In genomic region chr2:43609304-43609883, GRCh38 we compare ENCODE assay signal across 8 cellular contexts. TPM values are rescaled to one million over a fixed set of nuclear protein-coding genes. Genes with fewer than 3 reads are reported as not detected.
DNase-seq lines count a peak whose midpoint lies in the region; ATAC-seq and TF ChIP-seq lines count a peak whose summit lies in the region.

No MANE protein-coding gene starts in this region.

- no CpG with 5 or more reads among the region's 4 CpGs for WGBS in mesendoderm (ENCODE audit: extremely low coverage, insufficient coverage, low lambda C conversion rate)

- DNase-seq in BE2C (peak; percentile 51), MV-4-11 (lab: John Stamatoyannopoulos, UW) (peak; percentile 15), T-helper 9 cell (peak; percentile 4), endothelial cell (ENCODE audit: low spot score) (peak; percentile 57), mesendoderm (peak; percentile 75), T1000 (lab: John Stamatoyannopoulos, UW) (no peak)

- no peak overlapping the region for H2BK120ac ChIP-seq in mesendoderm (ENCODE audit: low read depth, low read length)

- no peaks in the 10 kb centered on the region for H3K9me3 ChIP-seq in BE2C

- H3K4me1 ChIP-seq in BE2C (no peaks in the 10 kb centered on the region), mesendoderm (ENCODE audit: control insufficient read depth, low read depth, low read length) (no peaks in the 10 kb centered on the region)

- no peak overlapping the region for H2BK5ac ChIP-seq in mesendoderm (ENCODE audit: low read length)

- no peak overlapping the region for H2BK15ac ChIP-seq in mesendoderm (replicated peaks; ENCODE audit: low read depth)

- TF ChIP-seq CTCF in BE2C (IDR thresholded peaks at IDR 0.05; ENCODE audit: low read depth, low read length), result peak; percentile 83
- peak; percentile 65; the same call in 1 of the 2 replicates for TF ChIP-seq CTCF in GM12875 (IDR thresholded peaks at IDR 0.05; ENCODE audit: borderline replicate concordance, insufficient read depth, low read depth, low read length)
- TF ChIP-seq CTCF in endothelial cell (IDR thresholded peaks at IDR 0.05; ENCODE audit: unreplicated experiment), result peak; percentile 77

- no peak overlapping the region for H3K4me3 Mint-ChIP-seq in endothelial cell (ENCODE audit: unreplicated experiment)

- H3K27me3 Mint-ChIP-seq in endothelial cell (ENCODE audit: unreplicated experiment), result no peaks in the 10 kb centered on the region

- H3K4me3 ChIP-seq in BE2C (ENCODE audit: low read depth, low read length) (no peak overlapping the region), GM12875 (ENCODE audit: low read depth, low read length) (no peak overlapping the region), mesendoderm (ENCODE audit: low read length) (no peak overlapping the region)

- H4K8ac ChIP-seq in mesendoderm (ENCODE audit: low read depth, low read length), result no peak overlapping the region

- no peaks in the 10 kb centered on the region for H3K79me2 ChIP-seq in mesendoderm (ENCODE audit: control insufficient read depth, insufficient read depth, low read length)

- H3K23ac ChIP-seq in mesendoderm (ENCODE audit: low read length), result no peak overlapping the region

- H3K27ac ChIP-seq in mesendoderm (ENCODE audit: low read depth, low read length), result no peak overlapping the region

- no peak overlapping the region for H3K4me2 ChIP-seq in mesendoderm (ENCODE audit: low read length)

- no peak overlapping the region for H3K56ac ChIP-seq in mesendoderm (ENCODE audit: low read length)

- no peak overlapping the region for H2AK5ac ChIP-seq in mesendoderm (ENCODE audit: low read length)

- H3K9ac ChIP-seq in mesendoderm (ENCODE audit: low read length), result no peak overlapping the region

- H3K36me3 Mint-ChIP-seq in endothelial cell (ENCODE audit: low read depth, unreplicated experiment), result no peaks in the 10 kb centered on the region

- no peaks in the 10 kb centered on the region for H3K27me3 ChIP-seq in BE2C
- no peaks in the 10 kb centered on the region for H3K27me3 ChIP-seq in mesendoderm (ENCODE audit: insufficient read depth, low read length, poor library complexity)

- H3K79me1 ChIP-seq in mesendoderm (ENCODE audit: low read length), result no peaks in the 10 kb centered on the region

- no peak overlapping the region for H3K4ac ChIP-seq in mesendoderm (ENCODE audit: low read depth, low read length)

- ATAC-seq in HG02884 (IDR thresholded peaks at IDR 0.05; ENCODE audit: unreplicated experiment), result no peak

- no peaks in the 10 kb centered on the region for H3K36me3 ChIP-seq in BE2C
- H3K36me3 ChIP-seq in mesendoderm (ENCODE audit: control insufficient read depth, insufficient read depth, low read length), result no peaks in the 10 kb centered on the region

- no peak overlapping the region for H3K18ac ChIP-seq in mesendoderm (ENCODE audit: low read length)

- no peaks in the 10 kb centered on the region for H3K9me3 Mint-ChIP-seq in endothelial cell (ENCODE audit: unreplicated experiment)

- H3K4me1 Mint-ChIP-seq in endothelial cell (ENCODE audit: unreplicated experiment), result no peaks in the 10 kb centered on the region

- H4K5ac ChIP-seq in mesendoderm (ENCODE audit: low read length), result no peak overlapping the region

- no peak overlapping the region for H3K27ac Mint-ChIP-seq in endothelial cell (ENCODE audit: unreplicated experiment)

RNA-seq across cellular contexts. Expression of gene THADA, which starts 13.6 kb away (rescaled TPM):
- polyA plus RNA-seq in BE2C (2012; ENCODE audit: insufficient read depth, insufficient read length, low read depth), result 22.5 TPM
- 19.4 TPM for total RNA-seq in endothelial cell (ENCODE audit: unreplicated experiment)
- polyA plus RNA-seq in mesendoderm (2013, experiment 1 of 2), result 10.2 TPM
- polyA plus RNA-seq in mesendoderm (2013, experiment 2 of 2), result 10.1 TPM

RNA-seq across cellular contexts. Expression of gene PLEKHH2, which starts 27.7 kb away (rescaled TPM):
- 0.12 TPM for polyA plus RNA-seq in BE2C (2012; ENCODE audit: insufficient read depth, insufficient read length, low read depth)
- 1.6 TPM for total RNA-seq in endothelial cell (ENCODE audit: unreplicated experiment)
- polyA plus RNA-seq in mesendoderm (2013, experiment 1 of 2), result 2.0 TPM
- polyA plus RNA-seq in mesendoderm (2013, experiment 2 of 2), result 2.1 TPM
